ENCODE assay signal across 13 cellular contexts in genomic region chr15:75718326-75718725, GRCh38. TPM values are rescaled to one million over a fixed set of nuclear protein-coding genes. Genes with fewer than 3 reads are reported as not detected.
DNase-seq lines count a peak whose midpoint lies in the region; ATAC-seq, FAIRE-seq and TF ChIP-seq lines count a peak whose summit lies in the region.
"Had no signal": no experiment of that assay in that cellular context is flagged by ENCODE, and none has a peak within 500 bp of the region (broad histone marks: within the 10 kb centered on the region; RNA-seq: fewer than 3 reads in every experiment).

No MANE protein-coding gene starts in this region.

- H3K36me3 ChIP-seq in PC-3 (ENCODE audit: low read depth, low read length) (no peaks in the 10 kb centered on the region), endothelial cell of umbilical vein (ENCODE audit: control insufficient read depth in 2 of 2, extremely low read depth in 1 of 2, insufficient read depth in 2 of 2, low read length in 2 of 2) (no peaks in the 10 kb centered on the region), rectal smooth muscle tissue (ENCODE audit: control insufficient read depth, insufficient read depth, low read length) (no peaks in the 10 kb centered on the region)

- H3K4me2 ChIP-seq in PC-3 (ENCODE audit: low read length) (no peak overlapping the region), endothelial cell of umbilical vein (ENCODE audit: insufficient read depth, low read length) (no peak overlapping the region)

- no peaks in the 10 kb centered on the region for H3K9me1 ChIP-seq in endothelial cell of umbilical vein (replicated peaks; ENCODE audit: control insufficient read depth, extremely low read depth, insufficient read depth, low read length)

- H3K4me3 Mint-ChIP-seq in activated naive CD8-positive, alpha-beta T cell treated with anti-CD3 and anti-CD28 coated beads for 36 hours = no peak overlapping the region
- H3K4me3 Mint-ChIP-seq: activated naive CD8-positive, alpha-beta T cell treated with anti-CD3 and anti-CD28 coated beads, Interleukin-2, amount 10 ng/mL, durations not matched to agents 7 days and 5 days; CD4-positive, CD25-positive, alpha-beta regulatory T cell had no signal

- H3K79me2 ChIP-seq in PC-3 (ENCODE audit: low read length) (no peaks in the 10 kb centered on the region), endothelial cell of umbilical vein (ENCODE audit: control insufficient read depth, insufficient read depth, low read length) (no peaks in the 10 kb centered on the region)

- TF ChIP-seq CTCF in PC-3 (conservative IDR thresholded peaks at IDR 0.05; ENCODE audit: low read depth, low read length) = no peak
- no peak for TF ChIP-seq CTCF in endothelial cell of umbilical vein (IDR thresholded peaks at IDR 0.05; ENCODE audit: extremely low read depth in 1 of 2, insufficient read depth in 1 of 2, low read depth in 1 of 2, low read length in 2 of 2)

- no peak overlapping the region for H3K4me3 ChIP-seq in PC-3 (ENCODE audit: low read length)
- no peak overlapping the region for H3K4me3 ChIP-seq in endothelial cell of umbilical vein (replicated peaks in 1 of 3; ENCODE audit: insufficient read depth in 1 of 3, low read depth in 1 of 3, low read length in 3 of 3)
- no peak overlapping the region for H3K4me3 ChIP-seq in rectal smooth muscle tissue (ENCODE audit: low read length)

- H3K27me3 Mint-ChIP-seq in activated naive CD8-positive, alpha-beta T cell treated with anti-CD3 and anti-CD28 coated beads for 36 hours = peaks cover 23% of the 10 kb centered on the region

- intact Hi-C loops in PC-3 (cut with micrococcal nuclease) (no loop called here), endothelial cell of umbilical vein (cut with micrococcal nuclease) (no loop called here)

- DNase-seq in EL (peak; percentile 86), PC-3 (peak; percentile 54), endothelial cell of umbilical vein (ENCODE audit: low read depth, low spot score) (no peak), NCI-H524 (lab: John Stamatoyannopoulos, UW) (no peak)
- DNase-seq in activated naive CD8-positive, alpha-beta T cell treated with anti-CD3 and anti-CD28 coated beads for 36 hours = no peak
- DNase-seq: activated CD8-positive, alpha-beta memory T cell treated with anti-CD3 and anti-CD28 coated beads for 24 hours; activated naive CD8-positive, alpha-beta T cell treated with anti-CD3 and anti-CD28 coated beads, Interleukin-2, amount 10 ng/mL, durations not matched to agents 7 days and 5 days; CD4-positive, CD25-positive, alpha-beta regulatory T cell; islet precursor cell; T-helper 9 cell had no signal

- H3K27ac Mint-ChIP-seq in activated naive CD8-positive, alpha-beta T cell treated with anti-CD3 and anti-CD28 coated beads for 36 hours = no peak overlapping the region
- H3K27ac Mint-ChIP-seq: activated naive CD8-positive, alpha-beta T cell treated with anti-CD3 and anti-CD28 coated beads, Interleukin-2, amount 10 ng/mL, durations not matched to agents 7 days and 5 days had no signal

- H3K9ac ChIP-seq in PC-3 (ENCODE audit: low read length) (no peak overlapping the region), endothelial cell of umbilical vein (replicated peaks; ENCODE audit: extremely low read depth, insufficient read depth, low read length) (no peak overlapping the region), rectal smooth muscle tissue (ENCODE audit: low read length) (no peak overlapping the region)

- H4K20me1 ChIP-seq in PC-3 (ENCODE audit: low read length) (no peaks in the 10 kb centered on the region), endothelial cell of umbilical vein (replicated peaks; ENCODE audit: control insufficient read depth, extremely low read depth, insufficient read depth, low read length) (no peaks in the 10 kb centered on the region)

- H3K27me3 ChIP-seq in PC-3 (ENCODE audit: low read length) = no peaks in the 10 kb centered on the region
- peaks cover 24 to 25% of the 10 kb centered on the region in 2 experiments for H3K27me3 ChIP-seq in endothelial cell of umbilical vein (ENCODE audit: control insufficient read depth in 2 of 2, insufficient read depth in 2 of 2, low read length in 2 of 2)
- H3K27me3 ChIP-seq in rectal smooth muscle tissue (ENCODE audit: control insufficient read depth, insufficient read depth, low read length) = no peaks in the 10 kb centered on the region

- H3K4me1 ChIP-seq in PC-3 (ENCODE audit: insufficient read depth, low read length) = peaks cover 8% of the 10 kb centered on the region; the same call in 1 of the 2 replicates
- H3K4me1 ChIP-seq in endothelial cell of umbilical vein (ENCODE audit: control insufficient read depth, extremely low read depth, insufficient read depth, low read length) = no peaks in the 10 kb centered on the region
- H3K4me1 ChIP-seq in rectal smooth muscle tissue (ENCODE audit: control insufficient read depth, insufficient read depth, low read length) = peaks cover 20% of the 10 kb centered on the region

- H3K27ac ChIP-seq in PC-3 (ENCODE audit: low read length) = no peak overlapping the region
- H3K27ac ChIP-seq in endothelial cell of umbilical vein (ENCODE audit: insufficient read depth, low read depth, low read length) = no peak overlapping the region
- H3K27ac ChIP-seq in rectal smooth muscle tissue (ENCODE audit: low read depth, low read length) = peak overlapping the region; percentile 38

- BruUV-seq in PC-3 (replicated peaks; lab: Mats Ljungman, UMichigan) (no TSS peak), endothelial cell of umbilical vein (replicated peaks; lab: Mats Ljungman, UMichigan) (no TSS peak)

- H3K4me1 Mint-ChIP-seq in activated naive CD8-positive, alpha-beta T cell treated with anti-CD3 and anti-CD28 coated beads for 36 hours = peaks cover 5% of the 10 kb centered on the region
- H3K4me1 Mint-ChIP-seq: CD4-positive, CD25-positive, alpha-beta regulatory T cell had no signal

- peak; percentile 62 for FAIRE-seq in endothelial cell of umbilical vein (lab: Jason Lieb, UNC)

- no peaks in the 10 kb centered on the region for H3K36me3 Mint-ChIP-seq in activated naive CD8-positive, alpha-beta T cell treated with anti-CD3 and anti-CD28 coated beads for 36 hours
- H3K36me3 Mint-ChIP-seq: activated naive CD8-positive, alpha-beta T cell treated with anti-CD3 and anti-CD28 coated beads, Interleukin-2, amount 10 ng/mL, durations not matched to agents 7 days and 5 days; CD4-positive, CD25-positive, alpha-beta regulatory T cell had no signal

- H2AFZ ChIP-seq in PC-3 (ENCODE audit: low read length) (no peak overlapping the region), endothelial cell of umbilical vein (ENCODE audit: low read depth, low read length) (no peak overlapping the region)

- ATAC-seq in PC-3 (peak; percentile 12; the same call in 1 of the 2 replicates), HG03342 (IDR thresholded peaks at IDR 0.05; ENCODE audit: unreplicated experiment) (no peak), HG03457 (IDR thresholded peaks at IDR 0.05; ENCODE audit: unreplicated experiment) (no peak)

- TF ChIP-seq POLR2A in endothelial cell of umbilical vein (IDR thresholded peaks at IDR 0.05; ENCODE audit: low read depth, low read length) = no peak

- no peaks in the 10 kb centered on the region for H3K9me3 Mint-ChIP-seq in activated naive CD8-positive, alpha-beta T cell treated with anti-CD3 and anti-CD28 coated beads for 36 hours
- H3K9me3 Mint-ChIP-seq: activated naive CD8-positive, alpha-beta T cell treated with anti-CD3 and anti-CD28 coated beads, Interleukin-2, amount 10 ng/mL, durations not matched to agents 7 days and 5 days; CD4-positive, CD25-positive, alpha-beta regulatory T cell had no signal

- dilution Hi-C loops in endothelial cell of umbilical vein (cut with MboI; ENCODE audit: extremely low pct_ligation_motif_present, low sequenced_read_pairs) = no loop called here

- CTCF ChIA-PET in PC-3 (lab: Charles Lee) = no interaction called here
- CTCF ChIA-PET in endothelial cell of umbilical vein (lab: Charles Lee) = interaction anchor here (0.7 to 1.3 kb wide), 3 partner anchors 10 to 287 kb away, joined by 3 to 4 read pairs (median 3); no protein-coding TSS in a partner anchor

- no peaks in the 10 kb centered on the region for H3F3A ChIP-seq in PC-3 (ENCODE audit: low read length, unreplicated experiment)

- POLR2A ChIA-PET in PC-3 (lab: Charles Lee; ENCODE audit: unreplicated experiment) (no interaction called here), endothelial cell of umbilical vein (lab: Charles Lee) (no interaction called here)

- H3K9me2 ChIP-seq in PC-3 (replicated peaks; ENCODE audit: low read length) = no peaks in the 10 kb centered on the region

- H3K9me3 ChIP-seq in PC-3 (ENCODE audit: low read length) = no peaks in the 10 kb centered on the region
- H3K9me3 ChIP-seq in endothelial cell of umbilical vein (replicated peaks; ENCODE audit: control insufficient read depth, insufficient read depth, low read length) = no peaks in the 10 kb centered on the region

TF ChIP-seq in endothelial cell of umbilical vein, 7 proteins besides CTCF, POLR2A, EP300 and RAD21:
- no peak for TF ChIP-seq FOS (IDR thresholded peaks at IDR 0.05; ENCODE audit: borderline replicate concordance, insufficient read depth, low read length)
TF ChIP-seq in endothelial cell of umbilical vein: peak in this region for 0.

RNA-seq across cellular contexts. Expression of gene CSPG4, which starts 5.7 kb away (rescaled TPM):
- total RNA-seq in PC-3 (2014; rRNA removed) (2.0 and 2.9 TPM in 2 replicates), endothelial cell of umbilical vein (not detected in 2 replicates)
- polyA plus RNA-seq in endothelial cell of umbilical vein = not detected in 2 replicates
- not detected in 2 replicates for polyA plus RNA-seq in endothelial cell of umbilical vein (2011; cell fraction: cytosol; rRNA removed)
- not detected in 2 replicates for polyA plus RNA-seq in endothelial cell of umbilical vein (2011; cell fraction: nucleus; rRNA removed)
- 0.04 TPM in 1 of 2 replicates, not detected in the other for polyA plus RNA-seq in endothelial cell of umbilical vein (2012)
- not detected in 2 replicates for polyA minus RNA-seq in endothelial cell of umbilical vein
- 16.2 TPM for polyA minus RNA-seq in endothelial cell of umbilical vein (2011; cell fraction: cytosol; rRNA and poly(A)+ RNA removed)
- 0.10 TPM in 1 of 2 replicates, not detected in the other for polyA minus RNA-seq in endothelial cell of umbilical vein (2011; cell fraction: nucleus; rRNA and poly(A)+ RNA removed)
- total RNA-seq in activated naive CD8-positive, alpha-beta T cell treated with anti-CD3 and anti-CD28 coated beads for 36 hours = not detected
- total RNA-seq: activated naive CD8-positive, alpha-beta T cell treated with anti-CD3 and anti-CD28 coated beads, Interleukin-2, amount 10 ng/mL, durations not matched to agents 7 days and 5 days; CD4-positive, CD25-positive, alpha-beta regulatory T cell had no signal
- polyA plus RNA-seq: CD4-positive, CD25-positive, alpha-beta regulatory T cell had no signal

Comparison
In these comparisons a context has a peak if more than half of its experiments do, and no peak if none do; other contexts are left out.
1. DNase-seq: peak in EL (single experiment) and PC-3 (single experiment); none in endothelial cell of umbilical vein (single experiment), activated naive CD8-positive, alpha-beta T cell treated with anti-CD3 and anti-CD28 coated beads for 36 hours (single experiment) and NCI-H524 (0 of 2).